Comparison of ENCODE assay signal across 7 cellular contexts in genomic region chr3:184336484-184337230, GRCh38. TPM values are rescaled to one million over a fixed set of nuclear protein-coding genes. Genes with fewer than 3 reads are reported as not detected.
DNase-seq lines count a peak whose midpoint lies in the region; TF ChIP-seq lines count a peak whose summit lies in the region.

No MANE protein-coding gene starts in this region.

- peak overlapping the region; percentile 45 for H2AFZ ChIP-seq in SU-DHL-6 (ENCODE audit: low read depth, low read length, severe bottlenecking)

- DNase-seq in ELF-1 (ENCODE audit: low read depth, low spot score) (peak; percentile 60), HK-2 (ENCODE audit: unreplicated experiment) (peak; percentile 46), epidermal melanocyte (ENCODE audit: insufficient read length, low spot score) (peak; percentile 95), mesothelial cell of epicardium (ENCODE audit: low spot score in 2 of 2, unreplicated experiment in 2 of 2) (no peak)
- no peak for DNase-seq in stimulated activated CD8-positive, alpha-beta memory T cell treated with anti-CD3 and anti-CD28 coated beads, Interleukin-4, amount 100 ng/mL, for 48 hours

- H3K27me3 ChIP-seq in SU-DHL-6 (ENCODE audit: low read length), result no peaks in the 10 kb centered on the region

- H3K9me3 ChIP-seq in SU-DHL-6 (ENCODE audit: insufficient read depth, low read length), result no peaks in the 10 kb centered on the region

- no peaks in the 10 kb centered on the region for H3K9me2 ChIP-seq in SU-DHL-6 (replicated peaks; ENCODE audit: insufficient read depth, low read length)

- H3K27ac Mint-ChIP-seq in mesothelial cell of epicardium, result peak overlapping the region; percentile 96

- no peaks in the 10 kb centered on the region for H3K27me3 Mint-ChIP-seq in mesothelial cell of epicardium (ENCODE audit: low read depth)

- H3F3A ChIP-seq in SU-DHL-6 (ENCODE audit: insufficient read depth), result peaks cover 34% of the 10 kb centered on the region

- no peaks in the 10 kb centered on the region for H3K9me3 Mint-ChIP-seq in mesothelial cell of epicardium

- no peaks in the 10 kb centered on the region for H3K4me1 ChIP-seq in urinary bladder (ENCODE audit: insufficient read depth)

- H3K27ac ChIP-seq in SU-DHL-6 (ENCODE audit: low read depth, low read length) (no peak overlapping the region), urinary bladder (ENCODE audit: low read depth) (peak overlapping the region; percentile 98)

- peaks cover 25% of the 10 kb centered on the region for H3K4me1 Mint-ChIP-seq in mesothelial cell of epicardium

- H3K4me3 ChIP-seq in SU-DHL-6 (ENCODE audit: insufficient read depth, low read length, poor library complexity, severe bottlenecking), result peak overlapping the region; percentile 80
- peak overlapping the region; percentile 64 for H3K4me3 ChIP-seq in urinary bladder (ENCODE audit: low read depth, low read length)

- H3K9ac ChIP-seq in SU-DHL-6 (ENCODE audit: low read length), result peak overlapping the region; percentile 65

- H4K20me1 ChIP-seq in SU-DHL-6 (ENCODE audit: low read depth, low read length), result peaks cover 3% of the 10 kb centered on the region; the same call in 1 of the 2 replicates

- H3K36me3 ChIP-seq in SU-DHL-6 (ENCODE audit: low read length) (peaks cover 16% of the 10 kb centered on the region; the same call in 1 of the 2 replicates), urinary bladder (ENCODE audit: insufficient read depth) (peaks cover 4% of the 10 kb centered on the region)

- H3K4me3 Mint-ChIP-seq in mesothelial cell of epicardium, result peak overlapping the region; percentile 83

- no peak for TF ChIP-seq CTCF in SU-DHL-6 (IDR thresholded peaks at IDR 0.05; ENCODE audit: insufficient read depth, low read length, poor library complexity, severe bottlenecking)
- TF ChIP-seq CTCF in mesothelial cell of epicardium (IDR thresholded peaks at IDR 0.05; ENCODE audit: unreplicated experiment), result no peak

- H3K36me3 Mint-ChIP-seq in mesothelial cell of epicardium, result peaks cover 13% of the 10 kb centered on the region

- H3K4me2 ChIP-seq in SU-DHL-6 (ENCODE audit: low read depth, low read length, poor library complexity, severe bottlenecking), result peak overlapping the region; percentile 71

- WGBS in urinary bladder, result 12% methylated on average over 15 of the region's 15 CpGs

- no peaks in the 10 kb centered on the region for H3K79me2 ChIP-seq in SU-DHL-6 (ENCODE audit: insufficient read depth, low read length)

RNA-seq across cellular contexts. Expression of gene FAM131A, which starts 0.7 kb away (rescaled TPM):
- 14.3 to 17.4 TPM (median 15.1 TPM) in 3 replicates for total RNA-seq in mesothelial cell of epicardium
- total RNA-seq in urinary bladder, result 15.9 TPM
- polyA plus RNA-seq in urinary bladder, result 31.0 TPM

RNA-seq across cellular contexts. Expression of gene EIF4G1, which starts 22.3 kb away (rescaled TPM):
- total RNA-seq in mesothelial cell of epicardium (364 to 377 TPM (median 376 TPM) in 3 replicates), urinary bladder (117 TPM)
- polyA plus RNA-seq in urinary bladder, result 224 TPM

RNA-seq across cellular contexts. Expression of gene CLCN2, which starts 24.7 kb away (rescaled TPM):
- total RNA-seq in mesothelial cell of epicardium, result 16.6 to 17.0 TPM (median 16.9 TPM) in 3 replicates
- 4.7 TPM for total RNA-seq in urinary bladder
- polyA plus RNA-seq in urinary bladder, result 4.8 TPM

RNA-seq across cellular contexts. Expression of gene POLR2H, which starts 24.9 kb away (rescaled TPM):
- 76.4 to 82.4 TPM (median 78.7 TPM) in 3 replicates for total RNA-seq in mesothelial cell of epicardium
- total RNA-seq in urinary bladder, result 45.9 TPM
- 59.7 TPM for polyA plus RNA-seq in urinary bladder

RNA-seq across cellular contexts. Expression of gene PSMD2, which starts 37.6 kb away (rescaled TPM):
- total RNA-seq in mesothelial cell of epicardium, result 223 to 240 TPM (median 232 TPM) in 3 replicates
- total RNA-seq in urinary bladder, result 121 TPM
- polyA plus RNA-seq in urinary bladder, result 205 TPM

Comparison
In these comparisons a context has a peak if more than half of its experiments do, and no peak if none do; other contexts are left out.
1. DNase-seq: peak in ELF-1 (single experiment), HK-2 (single experiment) and epidermal melanocyte (single experiment); none in mesothelial cell of epicardium (0 of 2) and stimulated activated CD8-positive, alpha-beta memory T cell treated with anti-CD3 and anti-CD28 coated beads, Interleukin-4, amount 100 ng/mL, for 48 hours (single experiment).